ENCODE assay signal across 21 cellular contexts in genomic region chr17:79954281-79955166, GRCh38.
DNase-seq lines count a peak whose midpoint lies in the region; ATAC-seq, FAIRE-seq and TF ChIP-seq lines count a peak whose summit lies in the region.
"Had no signal": no experiment of that assay in that cellular context is flagged by ENCODE, and none has a peak within 500 bp of the region (broad histone marks: within the 10 kb centered on the region; RNA-seq: fewer than 3 reads in every experiment).

No MANE protein-coding gene starts in this region.

- H3K27ac ChIP-seq in HUES48 (ENCODE audit: low read depth, low read length) = peak overlapping the region; percentile 2
- H3K27ac ChIP-seq in endodermal cell (ENCODE audit: low read depth, low read length) = no peak overlapping the region
- H3K27ac ChIP-seq in osteoblast (ENCODE audit: low read depth, low read length) = no peak overlapping the region
- H3K27ac ChIP-seq: 22Rv1, epithelial cell of prostate, foreskin keratinocyte had no signal

- no peak for FAIRE-seq in HTR-8/SVneo (lab: Jason Lieb, UNC)
- FAIRE-seq: keratinocyte had no signal

- H3K9me3 ChIP-seq in HUES48 (ENCODE audit: control insufficient read depth, insufficient read depth, low read length) (no peaks in the 10 kb centered on the region), endodermal cell (ENCODE audit: control insufficient read depth, low read length) (no peaks in the 10 kb centered on the region), osteoblast (ENCODE audit: low read depth, low read length) (no peaks in the 10 kb centered on the region)

- H3K9ac ChIP-seq in HUES48 (ENCODE audit: low read depth, low read length) (no peak overlapping the region), endodermal cell (ENCODE audit: extremely low read depth, low read length, poor library complexity, severe bottlenecking) (no peak overlapping the region)

- H3K36me3 ChIP-seq in HUES48 (ENCODE audit: control insufficient read depth, insufficient read depth, low read length) = no peaks in the 10 kb centered on the region
- H3K36me3 ChIP-seq in endodermal cell (ENCODE audit: control insufficient read depth, insufficient read depth, low read length) = no peaks in the 10 kb centered on the region
- no peaks in the 10 kb centered on the region for H3K36me3 ChIP-seq in osteoblast (ENCODE audit: insufficient read depth, low read length)

- peaks cover 14% of the 10 kb centered on the region for H3K27me3 Mint-ChIP-seq in endodermal cell (ENCODE audit: insufficient read depth)

- H4K20me1 ChIP-seq in osteoblast (ENCODE audit: insufficient read depth, low read length) = peaks cover 29% of the 10 kb centered on the region

- H3K4me3 ChIP-seq in HUES48 (ENCODE audit: low read depth, low read length) (no peak overlapping the region), endodermal cell (ENCODE audit: low read length) (no peak overlapping the region), osteoblast (ENCODE audit: insufficient read depth, low read length) (no peak overlapping the region)

- peaks cover 5% of the 10 kb centered on the region for H3K36me3 Mint-ChIP-seq in endodermal cell (ENCODE audit: low read depth)
- no peaks in the 10 kb centered on the region for H3K36me3 Mint-ChIP-seq in stimulated activated effector memory CD8-positive, alpha-beta T cell treated with anti-CD3 and anti-CD28 coated beads, Interleukin-12 subunit alpha, Interleukin-12 subunit beta, amount 100 ng/mL, for 72 hours
- H3K36me3 Mint-ChIP-seq: activated CD8-positive, alpha-beta memory T cell treated with anti-CD3 and anti-CD28 coated beads, Interleukin-2, amount 10 ng/mL, durations not matched to agents 7 days and 5 days had no signal

- 92 to 96% methylated on average over 20 to 25 of the region's 25 CpGs for WGBS in endodermal cell (ENCODE audit: insufficient coverage in 1 of 2, insufficient read length in 1 of 2), 2 experiments

- no peak for TF ChIP-seq CTCF in endodermal cell (conservative IDR thresholded peaks at IDR 0.05)
- no peak for TF ChIP-seq CTCF in osteoblast (IDR thresholded peaks at IDR 0.05; ENCODE audit: extremely low read depth, low read depth, low read length)

- H3K9me3 Mint-ChIP-seq in endodermal cell = no peaks in the 10 kb centered on the region
- H3K9me3 Mint-ChIP-seq in stimulated activated effector memory CD8-positive, alpha-beta T cell treated with anti-CD3 and anti-CD28 coated beads, Interleukin-12 subunit alpha, Interleukin-12 subunit beta, amount 100 ng/mL, for 72 hours = no peaks in the 10 kb centered on the region
- H3K9me3 Mint-ChIP-seq: activated T-helper 17 cell treated with anti-CD3 and anti-CD28 coated beads, Interleukin-2, amount 50 U/mL, for 72 hours had no signal

- DNase-seq in DMS79 (lab: John Stamatoyannopoulos, UW) (peak; percentile 17), DMS79 treated with DMSO at 0.1 percent for 48 hours (lab: John Stamatoyannopoulos, UW) (no peak), endodermal cell (peak; percentile 53), osteoblast (ENCODE audit: insufficient read length, low spot score, missing footprints) (peak; percentile 38), HTR-8/SVneo (ENCODE audit: insufficient read length, low spot score) (no peak)
- no peak for DNase-seq in stimulated activated effector memory CD8-positive, alpha-beta T cell treated with anti-CD3 and anti-CD28 coated beads, Interleukin-12 subunit alpha, Interleukin-12 subunit beta, amount 100 ng/mL, for 72 hours (ENCODE audit: low spot score in 2 of 2)
- DNase-seq: activated CD4-positive, alpha-beta T cell treated with anti-CD3 and anti-CD28 coated beads for 48 hours; activated CD8-positive, alpha-beta memory T cell treated with anti-CD3 and anti-CD28 coated beads, Interleukin-2, amount 10 ng/mL, durations not matched to agents 7 days and 5 days; dermis blood vessel endothelial cell; foreskin keratinocyte; HCEC 1CT; hippocampal formation; midbrain; NCI-H1105; RPMI8226 had no signal

- peaks cover 4% of the 10 kb centered on the region for H3K79me2 ChIP-seq in osteoblast (ENCODE audit: insufficient read depth, low read length)

- H3K27ac Mint-ChIP-seq in endodermal cell = peak overlapping the region; percentile 70
- no peak overlapping the region for H3K27ac Mint-ChIP-seq in stimulated activated effector memory CD8-positive, alpha-beta T cell treated with anti-CD3 and anti-CD28 coated beads, Interleukin-12 subunit alpha, Interleukin-12 subunit beta, amount 100 ng/mL, for 72 hours
- H3K27ac Mint-ChIP-seq: activated CD8-positive, alpha-beta memory T cell treated with anti-CD3 and anti-CD28 coated beads, Interleukin-2, amount 10 ng/mL, durations not matched to agents 7 days and 5 days; activated T-helper 17 cell treated with anti-CD3 and anti-CD28 coated beads, Interleukin-2, amount 50 U/mL, for 72 hours had no signal

- no peaks in the 10 kb centered on the region for H3K27me3 ChIP-seq in HUES48 (ENCODE audit: control insufficient read depth, insufficient read depth, low read length)
- H3K27me3 ChIP-seq in endodermal cell (ENCODE audit: control insufficient read depth, insufficient read depth, low read length, poor library complexity, severe bottlenecking) = no peaks in the 10 kb centered on the region
- no peaks in the 10 kb centered on the region for H3K27me3 ChIP-seq in osteoblast (ENCODE audit: insufficient read depth, low read length)
- H3K27me3 ChIP-seq: foreskin keratinocyte had no signal

- H3K4me3 Mint-ChIP-seq in endodermal cell = no peak overlapping the region
- H3K4me3 Mint-ChIP-seq in stimulated activated effector memory CD8-positive, alpha-beta T cell treated with anti-CD3 and anti-CD28 coated beads, Interleukin-12 subunit alpha, Interleukin-12 subunit beta, amount 100 ng/mL, for 72 hours = no peak overlapping the region
- H3K4me3 Mint-ChIP-seq: activated CD8-positive, alpha-beta memory T cell treated with anti-CD3 and anti-CD28 coated beads, Interleukin-2, amount 10 ng/mL, durations not matched to agents 7 days and 5 days; activated T-helper 17 cell treated with anti-CD3 and anti-CD28 coated beads, Interleukin-2, amount 50 U/mL, for 72 hours had no signal

- ATAC-seq in HG03280 (IDR thresholded peaks at IDR 0.05; ENCODE audit: unreplicated experiment) = no peak
- no peak for ATAC-seq in stimulated activated effector memory CD8-positive, alpha-beta T cell treated with anti-CD3 and anti-CD28 coated beads, Interleukin-12 subunit alpha, Interleukin-12 subunit beta, amount 100 ng/mL, for 72 hours
- ATAC-seq: activated CD8-positive, alpha-beta memory T cell treated with anti-CD3 and anti-CD28 coated beads, Interleukin-2, amount 10 ng/mL, durations not matched to agents 7 days and 5 days; activated T-helper 17 cell treated with anti-CD3 and anti-CD28 coated beads, Interleukin-2, amount 50 U/mL, for 72 hours; foreskin keratinocyte had no signal

- H3K4me2 ChIP-seq in osteoblast (ENCODE audit: insufficient read depth, low read length) = no peak overlapping the region

- H3K4me1 Mint-ChIP-seq in endodermal cell = peaks cover 44% of the 10 kb centered on the region
- H3K4me1 Mint-ChIP-seq in stimulated activated effector memory CD8-positive, alpha-beta T cell treated with anti-CD3 and anti-CD28 coated beads, Interleukin-12 subunit alpha, Interleukin-12 subunit beta, amount 100 ng/mL, for 72 hours = peaks cover 8% of the 10 kb centered on the region
- H3K4me1 Mint-ChIP-seq: activated CD8-positive, alpha-beta memory T cell treated with anti-CD3 and anti-CD28 coated beads, Interleukin-2, amount 10 ng/mL, durations not matched to agents 7 days and 5 days; activated T-helper 17 cell treated with anti-CD3 and anti-CD28 coated beads, Interleukin-2, amount 50 U/mL, for 72 hours had no signal

- H3K4me1 ChIP-seq in HUES48 (ENCODE audit: control insufficient read depth, insufficient read depth, low read length) (peaks cover 46% of the 10 kb centered on the region), endodermal cell (ENCODE audit: control insufficient read depth, insufficient read depth, low read length) (peaks cover 8% of the 10 kb centered on the region), osteoblast (ENCODE audit: insufficient read depth, low read length) (peaks cover 19% of the 10 kb centered on the region)
- H3K4me1 ChIP-seq: foreskin keratinocyte had no signal

- no peak overlapping the region for H2AFZ ChIP-seq in osteoblast (ENCODE audit: low read length)

Comparison
In these comparisons a context has a peak if more than half of its experiments do, and no peak if none do; other contexts are left out.
1. DNase-seq: peak in DMS79 (single experiment), endodermal cell (single experiment) and osteoblast (single experiment); none in DMS79 treated with DMSO at 0.1 percent for 48 hours (single experiment), HTR-8/SVneo (single experiment) and stimulated activated effector memory CD8-positive, alpha-beta T cell treated with anti-CD3 and anti-CD28 coated beads, Interleukin-12 subunit alpha, Interleukin-12 subunit beta, amount 100 ng/mL, for 72 hours (0 of 2).